ENCODE assay signal across 1 cellular context in the genomic region with DNA sequence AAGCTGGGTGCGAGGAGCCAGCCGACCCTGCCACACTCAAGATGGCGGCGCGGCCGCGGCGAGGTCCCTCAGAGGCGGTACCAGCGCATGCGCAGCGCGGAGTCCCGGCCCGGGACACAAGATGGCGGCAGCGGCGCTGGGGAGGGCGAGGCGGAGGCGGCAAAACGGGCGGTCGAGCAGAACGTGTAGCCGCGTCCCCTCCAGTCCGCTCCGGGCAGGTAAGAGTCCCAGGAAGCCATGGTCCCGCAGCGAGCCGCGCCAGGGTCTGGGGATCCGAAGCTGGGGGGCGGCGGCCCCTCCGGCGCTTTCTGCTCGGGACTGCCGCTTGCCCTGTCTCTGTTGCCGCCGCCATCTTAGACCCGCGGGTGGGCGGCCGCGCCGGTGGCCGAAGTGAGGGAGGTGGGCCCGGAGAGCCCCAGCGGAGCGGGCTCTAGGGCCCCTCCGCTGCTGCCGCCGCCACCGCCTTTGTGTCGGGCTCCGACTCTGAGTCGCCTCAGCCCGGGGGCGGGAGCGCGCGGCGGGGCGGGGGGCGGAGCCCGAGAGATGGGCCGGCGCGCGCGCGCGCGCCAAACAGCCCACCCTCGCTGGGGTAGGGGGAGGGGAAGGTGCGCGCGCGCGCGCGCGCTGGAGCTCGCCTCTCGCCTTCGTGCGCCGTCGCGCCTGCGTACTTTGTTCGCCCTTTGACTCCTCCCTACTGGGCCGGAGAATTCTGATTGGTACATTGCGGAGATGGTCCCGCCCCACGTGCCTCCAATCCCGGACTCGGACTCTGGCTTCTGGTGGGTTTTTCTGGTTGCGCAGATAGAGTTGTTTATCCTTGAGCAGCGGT.
TF ChIP-seq lines count a peak whose summit lies in the region.

Gene PCIF1 (plus strand): TSS at position 97 of the 829 bp plus-strand sequence. CDS start 4,317 bp downstream, outside the sequence.

TF ChIP-seq in HEK293, 187 proteins besides CTCF, POLR2A, EP300 and RAD21 (continued from another document and continues in another):
- no peak for TF ChIP-seq PRDM2 (tag by site-specific recombination; IDR thresholded peaks at IDR 0.05; ENCODE audit: borderline replicate concordance)
- TF ChIP-seq ZBTB20 (tag by site-specific recombination; IDR thresholded peaks at IDR 0.05), result peak; percentile 88
- TF ChIP-seq ZNF239 (tag by site-specific recombination; IDR thresholded peaks at IDR 0.05), result 0 out of 2 replicates have a peak, but pooled peaks have one; percentile 23
- peak; percentile 98 for TF ChIP-seq ZEB2 (tag by site-specific recombination; IDR thresholded peaks at IDR 0.05)
- TF ChIP-seq, protein P1, sequence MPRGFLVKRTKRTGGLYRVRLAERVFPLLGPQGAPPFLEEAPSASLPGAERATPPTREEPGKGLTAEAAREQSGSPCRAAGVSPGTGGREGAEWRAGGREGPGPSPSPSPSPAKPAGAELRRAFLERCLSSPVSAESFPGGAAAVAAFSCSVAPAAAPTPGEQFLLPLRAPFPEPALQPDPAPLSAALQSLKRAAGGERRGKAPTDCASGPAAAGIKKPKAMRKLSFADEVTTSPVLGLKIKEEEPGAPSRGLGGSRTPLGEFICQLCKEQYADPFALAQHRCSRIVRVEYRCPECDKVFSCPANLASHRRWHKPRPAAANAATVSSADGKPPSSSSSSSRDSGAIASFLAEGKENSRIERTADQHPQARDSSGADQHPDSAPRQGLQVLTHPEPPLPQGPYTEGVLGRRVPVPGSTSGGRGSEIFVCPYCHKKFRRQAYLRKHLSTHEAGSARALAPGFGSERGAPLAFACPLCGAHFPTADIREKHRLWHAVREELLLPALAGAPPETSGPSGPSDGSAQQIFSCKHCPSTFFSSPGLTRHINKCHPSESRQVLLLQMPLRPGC (tag by site-specific recombination; IDR thresholded peaks at IDR 0.05), result peak; percentile 58
- no peak for TF ChIP-seq ZNF114 (tag by site-specific recombination; IDR thresholded peaks at IDR 0.05)
- TF ChIP-seq ZNF341 (tag by site-specific recombination; IDR thresholded peaks at IDR 0.05; ENCODE audit: low read depth), result no peak
- no peak for TF ChIP-seq IKZF3 (tag by site-specific recombination; IDR thresholded peaks at IDR 0.05)
- 0 out of 2 replicates have a peak, but pooled peaks have one; percentile 45 for TF ChIP-seq ZNF596 (tag by site-specific recombination; IDR thresholded peaks at IDR 0.05)
- TF ChIP-seq ZXDB (tag by site-specific recombination; IDR thresholded peaks at IDR 0.05), result peak; percentile 95
- no peak for TF ChIP-seq ZNF214 (tag by site-specific recombination; IDR thresholded peaks at IDR 0.05; ENCODE audit: borderline replicate concordance)
- no peak for TF ChIP-seq ZNF510 (tag by site-specific recombination; IDR thresholded peaks at IDR 0.05; ENCODE audit: insufficient replicate concordance)
- TF ChIP-seq ZFHX2 (tag by site-specific recombination; conservative IDR thresholded peaks at IDR 0.05), result peak; percentile 86
- TF ChIP-seq ZBTB8A (tag by site-specific recombination; IDR thresholded peaks at IDR 0.05), result peak; percentile 81
- TF ChIP-seq ZNF664 (tag by site-specific recombination; IDR thresholded peaks at IDR 0.05), result no peak
- peak; percentile 46; the same call in 1 of the 2 replicates for TF ChIP-seq ZNF146 (tag by site-specific recombination; IDR thresholded peaks at IDR 0.05)
- TF ChIP-seq ZNF10 (tag by site-specific recombination; IDR thresholded peaks at IDR 0.05), result peak; percentile 49; the same call in 1 of the 2 replicates
- peak; percentile 24; the same call in 1 of the 2 replicates for TF ChIP-seq MYNN (tag by site-specific recombination; IDR thresholded peaks at IDR 0.05; ENCODE audit: borderline replicate concordance)
- no peak for TF ChIP-seq GLI2 (tag by site-specific recombination; IDR thresholded peaks at IDR 0.05; ENCODE audit: borderline replicate concordance, low read depth)
- TF ChIP-seq, protein P2, sequence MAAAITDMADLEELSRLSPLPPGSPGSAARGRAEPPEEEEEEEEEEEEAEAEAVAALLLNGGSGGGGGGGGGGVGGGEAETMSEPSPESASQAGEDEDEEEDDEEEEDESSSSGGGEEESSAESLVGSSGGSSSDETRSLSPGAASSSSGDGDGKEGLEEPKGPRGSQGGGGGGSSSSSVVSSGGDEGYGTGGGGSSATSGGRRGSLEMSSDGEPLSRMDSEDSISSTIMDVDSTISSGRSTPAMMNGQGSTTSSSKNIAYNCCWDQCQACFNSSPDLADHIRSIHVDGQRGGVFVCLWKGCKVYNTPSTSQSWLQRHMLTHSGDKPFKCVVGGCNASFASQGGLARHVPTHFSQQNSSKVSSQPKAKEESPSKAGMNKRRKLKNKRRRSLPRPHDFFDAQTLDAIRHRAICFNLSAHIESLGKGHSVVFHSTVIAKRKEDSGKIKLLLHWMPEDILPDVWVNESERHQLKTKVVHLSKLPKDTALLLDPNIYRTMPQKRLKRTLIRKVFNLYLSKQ (tag by site-specific recombination; IDR thresholded peaks at IDR 0.05; ENCODE audit: borderline replicate concordance), result no peak
- no peak for TF ChIP-seq ZNF571 (tag by site-specific recombination; IDR thresholded peaks at IDR 0.05)
- no peak for TF ChIP-seq ZNF621 (tag by site-specific recombination; IDR thresholded peaks at IDR 0.05)
- peak; percentile 68 for TF ChIP-seq ZNF394 (tag by site-specific recombination; IDR thresholded peaks at IDR 0.05; ENCODE audit: borderline replicate concordance)
- TF ChIP-seq, protein P3, sequence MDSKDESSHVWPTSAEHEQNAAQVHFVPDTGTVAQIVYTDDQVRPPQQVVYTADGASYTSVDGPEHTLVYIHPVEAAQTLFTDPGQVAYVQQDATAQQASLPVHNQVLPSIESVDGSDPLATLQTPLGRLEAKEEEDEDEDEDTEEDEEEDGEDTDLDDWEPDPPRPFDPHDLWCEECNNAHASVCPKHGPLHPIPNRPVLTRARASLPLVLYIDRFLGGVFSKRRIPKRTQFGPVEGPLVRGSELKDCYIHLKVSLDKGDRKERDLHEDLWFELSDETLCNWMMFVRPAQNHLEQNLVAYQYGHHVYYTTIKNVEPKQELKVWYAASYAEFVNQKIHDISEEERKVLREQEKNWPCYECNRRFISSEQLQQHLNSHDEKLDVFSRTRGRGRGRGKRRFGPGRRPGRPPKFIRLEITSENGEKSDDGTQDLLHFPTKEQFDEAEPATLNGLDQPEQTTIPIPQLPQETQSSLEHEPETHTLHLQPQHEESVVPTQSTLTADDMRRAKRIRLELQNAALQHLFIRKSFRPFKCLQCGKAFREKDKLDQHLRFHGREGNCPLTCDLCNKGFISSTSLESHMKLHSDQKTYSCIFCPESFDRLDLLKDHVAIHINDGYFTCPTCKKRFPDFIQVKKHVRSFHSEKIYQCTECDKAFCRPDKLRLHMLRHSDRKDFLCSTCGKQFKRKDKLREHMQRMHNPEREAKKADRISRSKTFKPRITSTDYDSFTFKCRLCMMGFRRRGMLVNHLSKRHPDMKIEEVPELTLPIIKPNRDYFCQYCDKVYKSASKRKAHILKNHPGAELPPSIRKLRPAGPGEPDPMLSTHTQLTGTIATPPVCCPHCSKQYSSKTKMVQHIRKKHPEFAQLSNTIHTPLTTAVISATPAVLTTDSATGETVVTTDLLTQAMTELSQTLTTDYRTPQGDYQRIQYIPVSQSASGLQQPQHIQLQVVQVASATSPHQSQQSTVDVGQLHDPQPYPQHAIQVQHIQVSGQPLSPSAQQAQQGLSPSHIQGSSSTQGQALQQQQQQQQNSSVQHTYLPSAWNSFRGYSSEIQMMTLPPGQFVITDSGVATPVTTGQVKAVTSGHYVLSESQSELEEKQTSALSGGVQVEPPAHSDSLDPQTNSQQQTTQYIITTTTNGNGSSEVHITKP (tag by site-specific recombination; IDR thresholded peaks at IDR 0.05), result no peak
- no peak for TF ChIP-seq ZNF350 (tag by site-specific recombination; IDR thresholded peaks at IDR 0.05)
- TF ChIP-seq ZNF654 (tag by site-specific recombination; IDR thresholded peaks at IDR 0.05; ENCODE audit: low read depth), result no peak
- no peak; the same call in 1 of the 2 replicates for TF ChIP-seq ZNF768 (tag by site-specific recombination; IDR thresholded peaks at IDR 0.05)
- no peak for TF ChIP-seq ZNF266 (tag by site-specific recombination; IDR thresholded peaks at IDR 0.05; ENCODE audit: low read depth)
- TF ChIP-seq ZNF610 (tag by site-specific recombination; IDR thresholded peaks at IDR 0.05; ENCODE audit: borderline replicate concordance), result peak; percentile 81
- TF ChIP-seq ZNF335 (tag by site-specific recombination; conservative IDR thresholded peaks at IDR 0.05), result no peak
- no peak for TF ChIP-seq ZNF549 (tag by site-specific recombination; IDR thresholded peaks at IDR 0.05)
- peak; percentile 100 for TF ChIP-seq YY2 (tag by site-specific recombination; IDR thresholded peaks at IDR 0.05)
- no peak for TF ChIP-seq ZNF776 (tag by site-specific recombination; IDR thresholded peaks at IDR 0.05; ENCODE audit: borderline replicate concordance)
- TF ChIP-seq SCRT1 (tag by site-specific recombination; IDR thresholded peaks at IDR 0.05; ENCODE audit: borderline replicate concordance), result no peak
- TF ChIP-seq ZNF169 (tag by site-specific recombination; IDR thresholded peaks at IDR 0.05), result peak; percentile 64; the same call in 1 of the 2 replicates
- no peak for TF ChIP-seq RBAK (tag by site-specific recombination; IDR thresholded peaks at IDR 0.05)
- TF ChIP-seq ZNF660 (tag by site-specific recombination; IDR thresholded peaks at IDR 0.05), result peak; percentile 78
- no peak for TF ChIP-seq SETDB1 (IDR thresholded peaks at IDR 0.05; ENCODE audit: insufficient read length, low read length)
- TF ChIP-seq ZNF501 (tag by site-specific recombination; IDR thresholded peaks at IDR 0.05), result peak; percentile 54
- TF ChIP-seq GLIS1 (tag by site-specific recombination; IDR thresholded peaks at IDR 0.05), result peak; percentile 53; the same call in 1 of the 2 replicates
- peak; percentile 95 for TF ChIP-seq ZNF324 (tag by site-specific recombination; IDR thresholded peaks at IDR 0.05)
- TF ChIP-seq ZNF366 (tag by site-specific recombination; conservative IDR thresholded peaks at IDR 0.05), result no peak
- TF ChIP-seq ZNF140 (tag by site-specific recombination; IDR thresholded peaks at IDR 0.05), result no peak
- TF ChIP-seq, protein P4, sequence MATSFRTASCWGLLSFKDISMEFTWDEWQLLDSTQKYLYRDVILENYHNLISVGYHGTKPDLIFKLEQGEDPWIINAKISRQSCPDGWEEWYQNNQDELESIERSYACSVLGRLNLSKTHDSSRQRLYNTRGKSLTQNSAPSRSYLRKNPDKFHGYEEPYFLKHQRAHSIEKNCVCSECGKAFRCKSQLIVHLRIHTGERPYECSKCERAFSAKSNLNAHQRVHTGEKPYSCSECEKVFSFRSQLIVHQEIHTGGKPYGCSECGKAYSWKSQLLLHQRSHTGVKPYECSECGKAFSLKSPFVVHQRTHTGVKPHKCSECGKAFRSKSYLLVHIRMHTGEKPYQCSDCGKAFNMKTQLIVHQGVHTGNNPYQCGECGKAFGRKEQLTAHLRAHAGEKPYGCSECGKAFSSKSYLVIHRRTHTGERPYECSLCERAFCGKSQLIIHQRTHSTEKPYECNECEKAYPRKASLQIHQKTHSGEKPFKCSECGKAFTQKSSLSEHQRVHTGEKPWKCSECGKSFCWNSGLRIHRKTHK (tag by site-specific recombination; IDR thresholded peaks at IDR 0.05), result no peak
- no peak for TF ChIP-seq ZFP3 (tag by site-specific recombination; IDR thresholded peaks at IDR 0.05; ENCODE audit: low read depth)
- TF ChIP-seq ZNF23 (tag by site-specific recombination; IDR thresholded peaks at IDR 0.05; ENCODE audit: borderline replicate concordance), result no peak
- peak; percentile 81 for TF ChIP-seq ZNF629 (tag by site-specific recombination; IDR thresholded peaks at IDR 0.05)
- TF ChIP-seq KLF7 (tag by site-specific recombination; IDR thresholded peaks at IDR 0.05; ENCODE audit: borderline replicate concordance), result peak; percentile 91
- TF ChIP-seq OSR2 (tag by site-specific recombination; IDR thresholded peaks at IDR 0.05), result no peak
- no peak for TF ChIP-seq TRIM28 (IDR thresholded peaks at IDR 0.05; ENCODE audit: borderline replicate concordance, low read length)
- TF ChIP-seq KLF17 (tag by site-specific recombination; IDR thresholded peaks at IDR 0.05), result peak; percentile 94; the same call in 1 of the 2 replicates
